In the genomic region with DNA sequence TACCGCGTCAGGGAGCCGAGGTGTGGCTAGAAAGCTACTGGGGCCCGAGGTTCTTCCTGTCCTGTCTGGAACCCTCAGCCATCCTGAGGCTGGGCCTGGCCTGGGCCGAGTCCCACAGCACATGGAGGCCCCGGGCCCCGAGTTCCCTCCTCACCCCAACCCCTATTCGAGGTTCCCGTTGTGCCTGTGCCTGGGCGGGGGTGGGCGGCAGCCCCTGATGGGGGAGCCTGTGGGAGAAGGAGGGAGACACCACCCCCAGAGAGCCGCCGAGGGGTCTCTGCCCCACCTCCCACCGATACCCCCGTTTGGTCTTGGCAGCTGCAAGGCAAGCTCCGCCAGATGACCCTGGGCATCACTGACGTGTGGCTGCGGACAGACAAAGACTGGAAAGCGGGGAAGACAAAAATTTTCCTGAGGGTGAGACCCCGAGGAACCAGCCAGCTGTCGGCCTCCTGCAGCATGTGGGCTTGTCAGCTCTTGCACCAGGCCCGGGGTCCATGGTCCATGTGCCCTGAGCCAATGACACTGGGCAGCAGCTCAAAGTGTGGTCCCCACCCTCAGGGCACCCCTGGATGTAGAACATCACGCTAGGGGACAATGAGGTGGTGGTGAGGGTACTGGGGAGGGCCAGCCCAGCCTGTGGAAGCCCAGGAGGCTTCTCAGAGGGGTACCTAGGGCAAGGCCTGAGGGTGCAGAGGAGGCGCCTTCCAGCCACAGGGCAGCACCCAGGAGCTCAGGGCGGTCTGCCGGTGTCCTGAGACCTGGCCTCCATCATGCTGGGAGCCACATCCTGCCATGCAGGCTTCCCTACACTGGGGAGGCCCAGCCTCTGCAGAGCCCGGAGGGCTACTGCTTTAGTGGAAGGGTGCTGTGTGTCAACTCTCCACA, we compare ENCODE assay signal across 23 cellular contexts. TPM values are rescaled to one million over a fixed set of nuclear protein-coding genes. Genes with fewer than 3 reads are reported as not detected.
DNase-seq lines count a peak whose midpoint lies in the region; ATAC-seq and TF ChIP-seq lines count a peak whose summit lies in the region.
"Had no signal": no experiment of that assay in that cellular context is flagged by ENCODE, and none has a peak within 500 bp of the region (broad histone marks: within the 10 kb centered on the region; RNA-seq: fewer than 3 reads in every experiment).

No MANE protein-coding gene starts in this region.

- H3K36me3 Mint-ChIP-seq in dendritic cell treated with granulocyte-macrophage colony-stimulating factor and Interleukin-4, amounts not matched to agents 40 ng/mL and 50 ng/mL, for 4 days (ENCODE audit: low read depth): no peaks in the 10 kb centered on the region
- H3K36me3 Mint-ChIP-seq: activated naive CD8-positive, alpha-beta T cell treated with anti-CD3 and anti-CD28 coated beads for 36 hours; IgD-negative memory B cell had no signal

- H2AFZ ChIP-seq in neuronal stem cell (ENCODE audit: low read length): no peak overlapping the region
- H2AFZ ChIP-seq: GM23248 had no signal

- no peak for TF ChIP-seq CTCF in left lung (IDR thresholded peaks at IDR 0.05)

- no peak overlapping the region for H4K91ac ChIP-seq in neuronal stem cell (ENCODE audit: low read depth, low read length, poor library complexity)

- no peak overlapping the region for H2BK120ac ChIP-seq in neuronal stem cell (ENCODE audit: low read depth, low read length)

- no peak overlapping the region for H3K23ac ChIP-seq in neuronal stem cell (ENCODE audit: low read depth, low read length, poor library complexity)

- H3K4me3 Mint-ChIP-seq in dendritic cell treated with granulocyte-macrophage colony-stimulating factor and Interleukin-4, amounts not matched to agents 40 ng/mL and 50 ng/mL, for 4 days: no peak overlapping the region
- H3K4me3 Mint-ChIP-seq: activated naive CD8-positive, alpha-beta T cell treated with anti-CD3 and anti-CD28 coated beads for 36 hours; activated T-cell treated with anti-CD3 and anti-CD28 coated beads, Interleukin-2, amount 50 U/mL, for 72 hours; T-helper 17 cell had no signal

- H3K4me2 ChIP-seq in neuronal stem cell (ENCODE audit: insufficient read depth, low read length, poor library complexity, severe bottlenecking): no peak overlapping the region

- peak overlapping the region; percentile 94 for H2AK5ac ChIP-seq in neuronal stem cell (ENCODE audit: low read depth, low read length)

- peaks cover 6% of the 10 kb centered on the region for H3K4me1 Mint-ChIP-seq in dendritic cell treated with granulocyte-macrophage colony-stimulating factor and Interleukin-4, amounts not matched to agents 40 ng/mL and 50 ng/mL, for 4 days (ENCODE audit: low read depth)

- H4K8ac ChIP-seq in neuronal stem cell (ENCODE audit: low read depth, low read length): no peak overlapping the region

- no peaks in the 10 kb centered on the region for H3K27me3 Mint-ChIP-seq in dendritic cell treated with granulocyte-macrophage colony-stimulating factor and Interleukin-4, amounts not matched to agents 40 ng/mL and 50 ng/mL, for 4 days
- H3K27me3 Mint-ChIP-seq: activated naive CD8-positive, alpha-beta T cell treated with anti-CD3 and anti-CD28 coated beads for 36 hours; IgD-negative memory B cell; T-helper 17 cell had no signal

- H2BK12ac ChIP-seq in neuronal stem cell (ENCODE audit: low read length): no peak overlapping the region

- no CpG with 5 or more reads among the region's 27 CpGs for WGBS in neuronal stem cell (ENCODE audit: extremely low coverage in 2 of 2, insufficient read length in 2 of 2, insufficient replicate concordance in 1 of 2), 2 donors

- H3K9me3 ChIP-seq in neuronal stem cell (replicated peaks in 1 of 2; ENCODE audit: control insufficient read depth in 2 of 2, insufficient read depth in 1 of 2, low read depth in 1 of 2, low read length in 2 of 2) (peaks cover 0 to 3% of the 10 kb centered on the region in 2 donors), left lung (no peaks in the 10 kb centered on the region)
- H3K9me3 ChIP-seq: left ventricle myocardium inferior had no signal

- H3K27me3 ChIP-seq in neuronal stem cell (ENCODE audit: control insufficient read depth in 3 of 3, insufficient read depth in 3 of 3, low read depth in 1 of 3, low read length in 3 of 3) (no peaks in the 10 kb centered on the region), left lung (no peaks in the 10 kb centered on the region)

- no peaks in the 10 kb centered on the region for H3K4me1 ChIP-seq in neuronal stem cell (ENCODE audit: control insufficient read depth in 2 of 2, insufficient read depth in 1 of 2, low read depth in 1 of 2, low read length in 2 of 2)
- no peaks in the 10 kb centered on the region for H3K4me1 ChIP-seq in left lung

- no peaks in the 10 kb centered on the region for H3K9me3 Mint-ChIP-seq in dendritic cell treated with granulocyte-macrophage colony-stimulating factor and Interleukin-4, amounts not matched to agents 40 ng/mL and 50 ng/mL, for 4 days
- H3K9me3 Mint-ChIP-seq: activated naive CD8-positive, alpha-beta T cell treated with anti-CD3 and anti-CD28 coated beads for 36 hours; activated T-cell treated with anti-CD3 and anti-CD28 coated beads, Interleukin-2, amount 50 U/mL, for 72 hours had no signal

- H3K4ac ChIP-seq in neuronal stem cell (ENCODE audit: low read length): no peak overlapping the region

- peak overlapping the region; percentile 89 for H2BK15ac ChIP-seq in neuronal stem cell (ENCODE audit: low read length)

- H3K14ac ChIP-seq in neuronal stem cell (ENCODE audit: low read length): no peak overlapping the region

- no peak overlapping the region for H3K9ac ChIP-seq in neuronal stem cell (ENCODE audit: low read depth, low read length, poor library complexity)
- H3K9ac ChIP-seq: GM23248 had no signal

- H3K79me1 ChIP-seq in neuronal stem cell (ENCODE audit: low read depth, low read length): no peaks in the 10 kb centered on the region

- H3K27ac ChIP-seq in neuronal stem cell (replicated peaks; ENCODE audit: low read length) (no peak overlapping the region), left lung (no peak overlapping the region)
- H3K27ac ChIP-seq: GM23248, left ventricle myocardium inferior had no signal

- peak overlapping the region; percentile 48 for H3K18ac ChIP-seq in neuronal stem cell (ENCODE audit: low read length)

- intact Hi-C loops in cardiac septum (cut with DNase I): loop anchor here (5.0 kb wide), 2 partner anchors 99 to 279 kb away; no protein-coding TSS in a partner anchor
- intact Hi-C loops in left cardiac atrium (cut with DNase I): loop anchor here in 1 of 2 donors (10.0 kb wide), 1 partner anchor 101 kb away; no protein-coding TSS in a partner anchor
- intact Hi-C loops in dendritic cell treated with granulocyte-macrophage colony-stimulating factor and Interleukin-4, amounts not matched to agents 40 ng/mL and 50 ng/mL, for 4 days (cut with micrococcal nuclease): no loop called here
- intact Hi-C loops in left lung (cut with DNase I): no loop called here

- peak overlapping the region; percentile 75 for H2BK5ac ChIP-seq in neuronal stem cell (ENCODE audit: low read length)

- DNase-seq in cardiac septum (ENCODE audit: low spot score) (peak; percentile 71), left cardiac atrium (no peak), neuronal stem cell (ENCODE audit: low spot score) (no peak), ureter (ENCODE audit: low spot score) (peak; percentile 39), left lung (no peak), NCI-H2081 (lab: John Stamatoyannopoulos, UW) (no peak)
- DNase-seq in activated CD4-positive, CD25-positive, alpha-beta regulatory T cell treated with anti-CD3 and anti-CD28 coated beads, Interleukin-2, amount 50 U/mL, for 72 hours: no peak
- DNase-seq: activated CD4-positive, alpha-beta T cell treated with anti-CD3 and anti-CD28 coated beads, Interleukin-2, amount 50 U/mL, for 48 hours; activated naive CD8-positive, alpha-beta T cell treated with anti-CD3 and anti-CD28 coated beads for 36 hours; activated T-cell treated with anti-CD3 and anti-CD28 coated beads, Interleukin-2, amount 50 U/mL, for 72 hours; GF-D8; glutamatergic neuron; GM23248; left ventricle myocardium inferior; NCI-H187; NCI-H345; PC-3; substantia nigra; T-helper 17 cell had no signal

- no peak overlapping the region for H3K4me3 ChIP-seq in neuronal stem cell (ENCODE audit: low read length in 2 of 2)
- H3K4me3 ChIP-seq in left lung: no peak overlapping the region
- H3K4me3 ChIP-seq: GM23248, left ventricle myocardium inferior had no signal

- no peaks in the 10 kb centered on the region for H3K36me3 ChIP-seq in neuronal stem cell (replicated peaks in 1 of 2; ENCODE audit: control insufficient read depth in 2 of 2, insufficient read depth in 2 of 2, low read length in 2 of 2)
- H3K36me3 ChIP-seq in left lung: no peaks in the 10 kb centered on the region
- H3K36me3 ChIP-seq: left ventricle myocardium inferior had no signal

- ATAC-seq in left cardiac atrium: no peak
- ATAC-seq in left lung: no peak
- ATAC-seq: activated T-cell treated with anti-CD3 and anti-CD28 coated beads, Interleukin-2, amount 50 U/mL, for 72 hours; PC-3; T-helper 17 cell had no signal

- peak overlapping the region; percentile 34 for H3K27ac Mint-ChIP-seq in dendritic cell treated with granulocyte-macrophage colony-stimulating factor and Interleukin-4, amounts not matched to agents 40 ng/mL and 50 ng/mL, for 4 days
- H3K27ac Mint-ChIP-seq: activated naive CD8-positive, alpha-beta T cell treated with anti-CD3 and anti-CD28 coated beads for 36 hours; activated T-cell treated with anti-CD3 and anti-CD28 coated beads, Interleukin-2, amount 50 U/mL, for 72 hours; IgD-negative memory B cell; T-helper 17 cell had no signal

RNA-seq across cellular contexts. Expression of a gene that starts 52.5 kb away (rescaled TPM):
- total RNA-seq in cardiac septum (0.19 TPM), left cardiac atrium (under 1 TPM in 1 of 2 donors, not detected in 1; 0.24 TPM), ureter (not detected), left lung (under 1 TPM; 0.24 to 0.26 TPM)
- 0.06 TPM for polyA plus RNA-seq in neuronal stem cell (2013, experiment 1 of 2)
- polyA plus RNA-seq in neuronal stem cell (2013, experiment 2 of 2): 0.04 TPM
- total RNA-seq: activated naive CD8-positive, alpha-beta T cell treated with anti-CD3 and anti-CD28 coated beads for 36 hours; activated T-cell treated with anti-CD3 and anti-CD28 coated beads, Interleukin-2, amount 50 U/mL, for 72 hours; GM23248; mononuclear cell; T-helper 17 cell had no signal
- polyA plus RNA-seq: AG04450, IgD-negative memory B cell had no signal

RNA-seq across cellular contexts. Expression of a gene that starts 58.0 kb away (rescaled TPM):
- total RNA-seq in cardiac septum (0.78 TPM), left cardiac atrium (under 1 TPM; 0.27 to 0.89 TPM), ureter (0.78 TPM), left lung (1 to 10 TPM in 1 of 2 donors, under 1 TPM in 1; 0.61 to 2.4 TPM)
- polyA plus RNA-seq in neuronal stem cell (2013, experiment 1 of 2): not detected
- polyA plus RNA-seq in neuronal stem cell (2013, experiment 2 of 2): 0.03 TPM
- total RNA-seq: GM23248 had no signal
- polyA plus RNA-seq: GM23248 had no signal

Comparison
In these comparisons a context has a peak if more than half of its experiments do, and no peak if none do; other contexts are left out.
1. DNase-seq: peak in cardiac septum (single experiment) and ureter (single experiment); none in left cardiac atrium (single experiment), neuronal stem cell (single experiment), left lung (0 of 2), activated CD4-positive, CD25-positive, alpha-beta regulatory T cell treated with anti-CD3 and anti-CD28 coated beads, Interleukin-2, amount 50 U/mL, for 72 hours (single experiment) and NCI-H2081 (0 of 2).